ENCODE assay signal across 8 cellular contexts in genomic region chr3:48897401-48898376, GRCh38. TPM values are rescaled to one million over a fixed set of nuclear protein-coding genes. Genes with fewer than 3 reads are reported as not detected.
A peak's percentile ranks its signal among the peaks of the same experiment; 100 is the strongest.
DNase-seq lines count a peak whose midpoint lies in the region; ATAC-seq and TF ChIP-seq lines count a peak whose summit lies in the region.

No MANE protein-coding gene starts in this region.

- 60% methylated on average over 11 of the region's 17 CpGs for WGBS in mammary epithelial cell (ENCODE audit: low coverage, missing lambda C conversion rate)
- 35 to 43% methylated on average over 13 to 17 of the region's 17 CpGs for WGBS in upper lobe of left lung, 2 donors

- TSS peak; percentile 40 for BruUV-seq in mammary epithelial cell (replicated peaks; lab: Mats Ljungman, UMichigan)

- H3K9ac ChIP-seq in mammary epithelial cell (ENCODE audit: insufficient read depth, low read length): no peak overlapping the region

- H3K27me3 ChIP-seq in mammary epithelial cell (ENCODE audit: insufficient read depth, low read length) (no peaks in the 10 kb centered on the region), lower lobe of right lung (ENCODE audit: low read depth) (no peaks in the 10 kb centered on the region), upper lobe of left lung (no peaks in the 10 kb centered on the region)

- peak overlapping the region; percentile 90 for H3K4me2 ChIP-seq in mammary epithelial cell (ENCODE audit: insufficient read depth, low read depth, low read length)

- CTCF ChIA-PET in mammary epithelial cell (lab: Charles Lee; ENCODE audit: low non-redundant PET): no interaction called here

- H4K20me1 ChIP-seq in mammary epithelial cell (ENCODE audit: insufficient read depth, low read length): no peaks in the 10 kb centered on the region

- DNase-seq in HuH-7.5 (ENCODE audit: low spot score): peak; percentile 51
- no peak for DNase-seq in mammary epithelial cell
- no peak for DNase-seq in lower lobe of right lung
- DNase-seq in upper lobe of left lung: no peak
- DNase-seq in NK-92 treated with Interleukin-12 subunit alpha and Interleukin-12 subunit beta, amount 100 ng/mL, for 24 hours (lab: John Stamatoyannopoulos, UW): no peak
- DNase-seq in NCI-H226: no peak
- DNase-seq in NCI-H82 (lab: John Stamatoyannopoulos, UW): no peak

- H2AFZ ChIP-seq in mammary epithelial cell (ENCODE audit: low read depth, low read length): peak overlapping the region; percentile 97

- H3K27ac ChIP-seq in mammary epithelial cell (ENCODE audit: insufficient read depth, low read depth, low read length) (no peak overlapping the region), lower lobe of right lung (peak overlapping the region; percentile 85), upper lobe of left lung (peak overlapping the region; percentile 75 to 88 (median 86))

- ATAC-seq in GM18498 (IDR thresholded peaks at IDR 0.05; ENCODE audit: unreplicated experiment): peak; percentile 14
- peak in 1 of 2 donors; percentile 5 for ATAC-seq in lower lobe of right lung
- peak in 1 of 2 donors; percentile 19 for ATAC-seq in upper lobe of left lung (ENCODE audit: low FRiP score in 2 of 2)

- no peak for TF ChIP-seq POLR2A in upper lobe of left lung (IDR thresholded peaks at IDR 0.05)

- in situ Hi-C loops in mammary epithelial cell (cut with MboI; ENCODE audit: low sequenced_read_pairs in 2 of 2): no loop called here

- H3K4me1 ChIP-seq in mammary epithelial cell (ENCODE audit: insufficient read depth, low read length) (peaks cover 14% of the 10 kb centered on the region), lower lobe of right lung (peaks cover 29% of the 10 kb centered on the region), upper lobe of left lung (peaks cover 12 to 24% (median 17%) of the 10 kb centered on the region in 4 donors)

- TF ChIP-seq CTCF in mammary epithelial cell (conservative IDR thresholded peaks at IDR 0.05 in 1 of 2, IDR thresholded peaks at IDR 0.05 in 1 of 2; ENCODE audit: extremely low read depth in 1 of 2, insufficient read depth in 1 of 2, low read depth in 1 of 2, low read length in 2 of 2): no peak
- no peak for TF ChIP-seq CTCF in lower lobe of right lung (IDR thresholded peaks at IDR 0.05)
- no peak for TF ChIP-seq CTCF in upper lobe of left lung (IDR thresholded peaks at IDR 0.05)

- peak overlapping the region; percentile 53 to 75 (median 71) for H3K4me3 ChIP-seq in mammary epithelial cell (replicated peaks in 1 of 3; ENCODE audit: insufficient read depth in 1 of 3, low read depth in 2 of 3, low read length in 3 of 3)
- H3K4me3 ChIP-seq in lower lobe of right lung: peak overlapping the region; percentile 89
- H3K4me3 ChIP-seq in upper lobe of left lung: peak overlapping the region; percentile 59 to 83 (median 74)

- intact Hi-C loops in mammary epithelial cell (cut with micrococcal nuclease): loop anchor here (1.0 to 2.0 kb wide), 2 partner anchors 21 to 50 kb away; partner anchors contain the start of genes ARIH2 and PRKAR2A
- intact Hi-C loops in lower lobe of right lung (cut with DNase I): no loop called here

- H3K79me2 ChIP-seq in mammary epithelial cell (ENCODE audit: insufficient read depth, low read length): no peaks in the 10 kb centered on the region

- TF ChIP-seq EP300 in upper lobe of left lung (IDR thresholded peaks at IDR 0.05): no peak

- H3K9me3 ChIP-seq in mammary epithelial cell (replicated peaks; ENCODE audit: insufficient read depth, low read length): no peaks in the 10 kb centered on the region
- H3K9me3 ChIP-seq in lower lobe of right lung: no peaks in the 10 kb centered on the region
- no peaks in the 10 kb centered on the region for H3K9me3 ChIP-seq in upper lobe of left lung

- H3K36me3 ChIP-seq in mammary epithelial cell (ENCODE audit: insufficient read depth, low read length) (no peaks in the 10 kb centered on the region), lower lobe of right lung (no peaks in the 10 kb centered on the region), upper lobe of left lung (no peaks in the 10 kb centered on the region)

- dilution Hi-C loops in mammary epithelial cell (cut with HindIII; ENCODE audit: low sequenced_read_pairs): no loop called here

RNA-seq across cellular contexts. Expression of gene SLC25A20, which starts 1.0 kb away (rescaled TPM):
- total RNA-seq in mammary epithelial cell: 10 to 100 TPM; 11.3 to 17.8 TPM
- 19.4 TPM for polyA plus RNA-seq in mammary epithelial cell
- polyA minus RNA-seq in mammary epithelial cell: 45.2 TPM
- total RNA-seq in lower lobe of right lung: 29.0 TPM
- total RNA-seq in upper lobe of left lung: 10 to 100 TPM; 15.1 to 32.7 (median 19.2) TPM

RNA-seq across cellular contexts. Expression of gene ARIH2, which starts 21.0 kb away (rescaled TPM):
- total RNA-seq in mammary epithelial cell (100 to 1,000 TPM in 1 of 2 donors, 10 to 100 TPM in 1; 84.7 to 115 TPM), lower lobe of right lung (87.4 TPM), upper lobe of left lung (100 to 1,000 TPM in 2 of 6 donors, 10 to 100 TPM in 4; 81.2 to 190 (median 91.0) TPM)
- polyA plus RNA-seq in mammary epithelial cell: 76.6 TPM
- polyA minus RNA-seq in mammary epithelial cell: 76.4 TPM

RNA-seq across cellular contexts. Expression of gene PRKAR2A, which starts 50.0 kb away (rescaled TPM):
- total RNA-seq in mammary epithelial cell (10 to 100 TPM; 41.3 to 64.7 TPM), lower lobe of right lung (45.5 TPM), upper lobe of left lung (10 to 100 TPM; 13.0 to 62.3 (median 31.4) TPM)
- 15.4 TPM for polyA plus RNA-seq in mammary epithelial cell
- 94.6 TPM for polyA minus RNA-seq in mammary epithelial cell
